1 cellular context compared by ENCODE assay signal in genomic region chr17:7833011-7833794, GRCh38.
TF ChIP-seq lines count a peak whose summit lies in the region.

No MANE protein-coding gene starts in this region.

TF ChIP-seq in SK-N-SH, 30 proteins besides CTCF, POLR2A, EP300 and RAD21 (continued from another document):
- TF ChIP-seq RXRA (IDR thresholded peaks at IDR 0.05; ENCODE audit: borderline replicate concordance, low read depth) = no peak
- no peak for TF ChIP-seq POLR2AphosphoS5 (IDR thresholded peaks at IDR 0.05; ENCODE audit: low read depth, low read length)
